8 cellular contexts compared by ENCODE assay signal in the genomic region with DNA sequence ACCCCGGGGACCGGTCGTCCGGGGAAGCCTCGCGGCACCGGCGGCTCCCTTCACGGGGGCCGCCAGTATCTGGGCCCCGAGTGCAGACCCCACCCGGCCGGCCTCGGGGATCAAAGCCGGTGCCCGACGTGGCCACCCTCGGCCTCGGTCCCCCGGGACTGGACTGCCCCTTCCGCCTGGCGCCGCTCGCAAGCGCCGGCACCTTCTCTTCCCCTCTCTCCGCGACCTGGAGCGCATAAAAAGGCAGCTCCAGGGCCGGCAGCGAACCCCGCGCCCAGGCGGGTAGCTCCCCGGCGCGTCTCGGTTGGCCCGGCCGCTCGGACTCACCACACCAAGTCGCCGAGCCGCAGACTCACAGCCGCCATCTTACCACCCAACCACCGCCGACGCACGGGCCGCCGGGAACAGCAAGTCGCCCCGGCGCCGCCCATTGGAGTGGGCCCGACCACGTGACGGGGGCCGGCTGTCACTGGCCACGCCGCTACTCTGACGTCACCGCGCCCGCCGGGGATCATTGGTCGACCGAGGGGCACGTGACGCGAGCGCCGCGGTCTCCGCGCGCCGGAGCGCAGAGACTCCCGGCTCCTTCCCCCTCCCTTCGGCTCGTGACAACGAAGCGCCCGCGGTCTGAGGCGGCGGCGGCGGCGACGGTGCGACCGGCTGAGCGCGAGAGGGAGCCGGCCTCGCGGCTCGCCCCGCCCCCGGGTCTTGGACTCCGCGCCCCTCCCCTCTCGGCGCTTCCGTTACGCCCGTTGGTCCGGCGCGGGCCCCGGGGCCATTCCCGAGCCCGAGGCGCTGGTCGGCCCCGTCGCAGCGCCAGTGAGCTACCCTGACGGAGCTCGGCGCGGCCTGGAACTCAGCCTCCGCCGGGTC. TPM values are rescaled to one million over a fixed set of nuclear protein-coding genes. Genes with fewer than 3 reads are reported as not detected.
A peak's percentile ranks its signal among the peaks of the same experiment; 100 is the strongest.
DNase-seq lines count a peak whose midpoint lies in the region; ATAC-seq and TF ChIP-seq lines count a peak whose summit lies in the region.

TSS of gene GLYR1 (minus strand) at position 388 of the 873 bp plus-strand sequence. CDS start at position 365, 23 bp downstream.
A gene with protein sequence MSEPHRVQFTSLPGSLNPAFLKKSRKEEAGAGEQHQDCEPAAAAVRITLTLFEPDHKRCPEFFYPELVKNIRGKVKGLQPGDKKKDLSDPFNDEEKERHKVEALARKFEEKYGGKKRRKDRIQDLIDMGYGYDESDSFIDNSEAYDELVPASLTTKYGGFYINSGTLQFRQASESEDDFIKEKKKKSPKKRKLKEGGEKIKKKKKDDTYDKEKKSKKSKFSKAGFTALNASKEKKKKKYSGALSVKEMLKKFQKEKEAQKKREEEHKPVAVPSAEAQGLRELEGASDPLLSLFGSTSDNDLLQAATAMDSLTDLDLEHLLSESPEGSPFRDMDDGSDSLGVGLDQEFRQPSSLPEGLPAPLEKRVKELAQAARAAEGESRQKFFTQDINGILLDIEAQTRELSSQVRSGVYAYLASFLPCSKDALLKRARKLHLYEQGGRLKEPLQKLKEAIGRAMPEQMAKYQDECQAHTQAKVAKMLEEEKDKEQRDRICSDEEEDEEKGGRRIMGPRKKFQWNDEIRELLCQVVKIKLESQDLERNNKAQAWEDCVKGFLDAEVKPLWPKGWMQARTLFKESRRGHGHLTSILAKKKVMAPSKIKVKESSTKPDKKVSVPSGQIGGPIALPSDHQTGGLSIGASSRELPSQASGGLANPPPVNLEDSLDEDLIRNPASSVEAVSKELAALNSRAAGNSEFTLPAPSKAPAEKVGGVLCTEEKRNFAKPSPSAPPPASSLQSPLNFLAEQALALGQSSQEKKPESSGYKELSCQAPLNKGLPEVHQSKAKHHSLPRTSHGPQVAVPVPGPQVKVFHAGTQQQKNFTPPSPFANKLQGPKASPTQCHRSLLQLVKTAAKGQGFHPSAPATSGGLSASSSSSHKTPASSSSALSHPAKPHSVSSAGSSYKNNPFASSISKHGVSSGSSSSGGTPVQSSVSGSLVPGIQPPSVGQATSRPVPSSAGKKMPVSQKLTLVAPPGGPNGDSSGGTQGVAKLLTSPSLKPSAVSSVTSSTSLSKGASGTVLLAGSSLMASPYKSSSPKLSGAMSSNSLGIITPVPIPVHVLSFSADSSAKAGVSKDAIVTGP (N-terminal part only) (plus strand): TSS at position 581 of the 873 bp plus-strand sequence. CDS start 5,437 bp downstream, outside the sequence.

- WGBS in spleen, 5 donors: 0 to 1% (median 0%) methylated on average over 34 to 126 of the region's 126 CpGs

- H3K9me3 ChIP-seq in AG04450 (ENCODE audit: control insufficient read depth, insufficient read depth, low read length) (no peaks in the 10 kb centered on the region; the same call in 1 of the 2 replicates), spleen (no peaks in the 10 kb centered on the region)

- H3K27me3 Mint-ChIP-seq in activated B cell treated with CpG ODN at 0.5 μM for 24 hours: no peaks in the 10 kb centered on the region

- TF ChIP-seq CTCF in AG04450 (IDR thresholded peaks at IDR 0.05; ENCODE audit: low read depth, low read length) (no peak), activated B cell treated with CpG ODN at 0.5 μM for 24 hours (IDR thresholded peaks at IDR 0.05) (no peak), spleen (IDR thresholded peaks at IDR 0.05 in 8 of 11, conservative IDR thresholded peaks at IDR 0.05 in 3 of 11) (peak in 2 of 11 experiments; percentile 7 to 29)

- intact Hi-C loops in activated B cell treated with CpG ODN at 0.5 μM for 24 hours (cut with micrococcal nuclease) (loop anchor here (1.0 to 5.0 kb wide), 10 partner anchors 45 to 435 kb away; partner anchors contain the start of genes ALG1, ANKS3, DNAAF8 and MGRN1), spleen (cut with DNase I; ENCODE audit: low total_unique reads) (no loop called here)

- peak within 1 kb of the TSS; percentile 92 for H3K27ac Mint-ChIP-seq in activated B cell treated with CpG ODN at 0.5 μM for 24 hours

- H3K36me3 ChIP-seq in spleen: peaks cover 7 to 35% (median 30%) of the 10 kb centered on the region in 6 donors

- peak; percentile 82 for DNase-seq in AG04450 (ENCODE audit: low read depth, low spot score)
- peak; percentile 93 for DNase-seq in NCI-H226
- peak; percentile 100 for DNase-seq in activated B cell treated with CpG ODN at 0.5 μM for 24 hours
- peak; percentile 51 to 98 (median 96) for DNase-seq in caudate nucleus (lab: John Stamatoyannopoulos, UW)
- DNase-seq in inferior parietal cortex (ENCODE audit: extremely low spot score): peak; percentile 95
- DNase-seq in spleen: peak; percentile 99

- H3K4me1 Mint-ChIP-seq in activated B cell treated with CpG ODN at 0.5 μM for 24 hours: peaks cover 51% of the 10 kb centered on the region

- H3K4me3 ChIP-seq in AG04450 (ENCODE audit: low read depth, low read length): peak within 1 kb of the TSS; percentile 88
- peak within 1 kb of the TSS; percentile 94 to 98 (median 98) for H3K4me3 ChIP-seq in spleen

- H3K9me3 Mint-ChIP-seq in activated B cell treated with CpG ODN at 0.5 μM for 24 hours: no peaks in the 10 kb centered on the region

- H3K4me3 Mint-ChIP-seq in activated B cell treated with CpG ODN at 0.5 μM for 24 hours: peak within 1 kb of the TSS; percentile 90

- H3K4me1 ChIP-seq in spleen: peaks cover 38 to 70% (median 67%) of the 10 kb centered on the region in 6 donors

- H3K27me3 ChIP-seq in AG04450 (ENCODE audit: control insufficient read depth, insufficient read depth, low read length) (no peaks in the 10 kb centered on the region), spleen (replicated peaks in 1 of 7) (no peaks in the 10 kb centered on the region)

- peak in 1 of 3 donors; percentile 51 for TF ChIP-seq POLR2A in spleen (IDR thresholded peaks at IDR 0.05)

- CTCF ChIA-PET in AG04450 (lab: Charles Lee) (interaction anchor here (4.5 kb wide), 1 partner anchor 109 kb away, joined by 18 read pairs; no protein-coding TSS in a partner anchor), activated B cell treated with CpG ODN at 0.5 μM for 24 hours (lab: Charles Lee) (interaction anchor here (1.4 to 1.5 kb wide), 2 partner anchors 113 to 237 kb away, joined by 4 read pairs; partner anchors contain the start of genes ANKS3 and DNAAF8)

- H3K36me3 Mint-ChIP-seq in activated B cell treated with CpG ODN at 0.5 μM for 24 hours (ENCODE audit: low read depth): peaks cover 44% of the 10 kb centered on the region

- POLR2A ChIA-PET in AG04450 (lab: Yijun Ruan, JAX) (interaction anchor here (0.5 to 1.5 kb wide), 3 partner anchors 35 to 96 kb away, joined by 3 to 4 read pairs (median 3); no protein-coding TSS in a partner anchor), activated B cell treated with CpG ODN at 0.5 μM for 24 hours (lab: Charles Lee) (interaction anchor here (0.6 to 3.0 kb wide), 8 partner anchors 10 to 309 kb away, joined by 3 to 15 read pairs (median 4); partner anchors contain the start of genes ANKS3, CDIP1, DNAAF8 and ROGDI)

- ATAC-seq in GM18909 (IDR thresholded peaks at IDR 0.05; ENCODE audit: poor library complexity, unreplicated experiment) (peak; percentile 88), HG03175 (IDR thresholded peaks at IDR 0.05; ENCODE audit: unreplicated experiment) (peak; percentile 85), activated B cell treated with CpG ODN at 0.5 μM for 24 hours (ENCODE audit: low read depth) (peak; percentile 88)

- peak within 1 kb of the TSS; percentile 73 for H3K27ac ChIP-seq in AG04450 (ENCODE audit: low read depth, low read length)
- H3K27ac ChIP-seq in caudate nucleus (ENCODE audit: low read depth, low read length): peak within 1 kb of the TSS; percentile 80
- peak within 1 kb of the TSS; percentile 94 to 100 (median 98) for H3K27ac ChIP-seq in spleen

RNA-seq across cellular contexts. Expression of gene GLYR1, which starts in this region (rescaled TPM):
- polyA plus RNA-seq in AG04450 (2011; rRNA removed) (44.2 and 46.3 TPM in 2 replicates), spleen (10 to 100 TPM; 26.6 to 53.4 (median 34.0) TPM)
- 25.8 and 29.0 TPM in 2 replicates for polyA minus RNA-seq in AG04450 (2011; rRNA and poly(A)+ RNA removed)
- total RNA-seq in activated B cell treated with CpG ODN at 0.5 μM for 24 hours (138 and 156 TPM in 2 replicates), spleen (100 to 1,000 TPM in 1 of 7 donors, 10 to 100 TPM in 6; 47.2 to 117 (median 83.1) TPM)

RNA-seq across cellular contexts. Expression of the second gene that starts in this region (rescaled TPM):
- 11.2 TPM in 2 replicates for polyA plus RNA-seq in AG04450 (2011; rRNA removed)
- polyA minus RNA-seq in AG04450 (2011; rRNA and poly(A)+ RNA removed): 15.4 and 22.6 TPM in 2 replicates
- 33.4 and 36.1 TPM in 2 replicates for total RNA-seq in activated B cell treated with CpG ODN at 0.5 μM for 24 hours
- 10 to 100 TPM; 41.6 to 69.4 (median 58.9) TPM for total RNA-seq in spleen
- 10 to 100 TPM in 1 of 3 donors, 1 to 10 TPM in 2; 4.8 to 16.2 (median 5.5) TPM for polyA plus RNA-seq in spleen

Comparison
In these comparisons a context has a peak if more than half of its experiments do, and no peak if none do; other contexts are left out.
1. Peak in every context shown above with its lines: DNase-seq, ATAC-seq, H3K4me3 ChIP-seq and H3K27ac ChIP-seq.